In genomic region chr1:116826818-116827606, GRCh38 we compare ENCODE assay signal across 9 cellular contexts.
A peak's percentile ranks its signal among the peaks of the same experiment; 100 is the strongest.
DNase-seq lines count a peak whose midpoint lies in the region; ATAC-seq and TF ChIP-seq lines count a peak whose summit lies in the region.
"Had no signal": no experiment of that assay in that cellular context is flagged by ENCODE, and none has a peak within 500 bp of the region (broad histone marks: within the 10 kb centered on the region; RNA-seq: fewer than 3 reads in every experiment).

No MANE protein-coding gene starts in this region.

- no peaks in the 10 kb centered on the region for H3K9me3 ChIP-seq in thyroid gland

- H3K36me3 Mint-ChIP-seq in activated T-helper 1 cell treated with anti-CD3 and anti-CD28 coated beads, Interleukin-12 subunit alpha, Interleukin-12 subunit beta, Interleukin-2, Interleukin-4 antibody, amounts not matched to agents 30 ng/mL and 10 ng/mL and 1 ng/mL, durations not matched to agents 14 hours and 24 hours and 36 hours (ENCODE audit: low read depth), result peaks cover 11% of the 10 kb centered on the region
- H3K36me3 Mint-ChIP-seq in natural killer cell treated with Interleukin-12 subunit alpha and Interleukin-12 subunit beta and Interleukin-15 and Interleukin-18, amount 100 ng/mL, for 72 hours, result peaks cover 6% of the 10 kb centered on the region

- H3K4me3 ChIP-seq in thyroid gland (replicated peaks in 1 of 3), result no peak overlapping the region

- H3K27ac Mint-ChIP-seq in activated T-helper 1 cell treated with anti-CD3 and anti-CD28 coated beads, Interleukin-12 subunit alpha, Interleukin-12 subunit beta, Interleukin-2, Interleukin-4 antibody, amounts not matched to agents 30 ng/mL and 10 ng/mL and 1 ng/mL, durations not matched to agents 14 hours and 24 hours and 36 hours, result peak overlapping the region; percentile 95
- peak overlapping the region; percentile 91 to 94 for H3K27ac Mint-ChIP-seq in natural killer cell treated with Interleukin-12 subunit alpha and Interleukin-12 subunit beta and Interleukin-15 and Interleukin-18, amount 100 ng/mL, for 72 hours

- TF ChIP-seq POLR2A in thyroid gland (IDR thresholded peaks at IDR 0.05), result no peak

- peak; percentile 39 for DNase-seq in DMS153 (lab: John Stamatoyannopoulos, UW)
- no peak for DNase-seq in DMS153 treated with DMSO at 0.1 percent for 48 hours (lab: John Stamatoyannopoulos, UW; ENCODE audit: unreplicated experiment)
- peak; percentile 5 for DNase-seq in NCI-H510A treated with DMSO at 0.1 percent for 48 hours (lab: John Stamatoyannopoulos, UW)
- peak; percentile 75 for DNase-seq in activated T-helper 1 cell treated with anti-CD3 and anti-CD28 coated beads, Interleukin-12 subunit alpha, Interleukin-12 subunit beta, Interleukin-2, Interleukin-4 antibody, amounts not matched to agents 30 ng/mL and 10 ng/mL and 1 ng/mL, durations not matched to agents 14 hours and 24 hours and 36 hours (ENCODE audit: low spot score)
- DNase-seq in natural killer cell treated with Interleukin-12 subunit alpha and Interleukin-12 subunit beta and Interleukin-15 and Interleukin-18, amount 100 ng/mL, for 72 hours (ENCODE audit: low spot score), result no peak
- no peak for DNase-seq in AG20443 (ENCODE audit: low spot score)
- no peak for DNase-seq in thyroid gland

- peak overlapping the region; percentile 70 for H3K4me3 Mint-ChIP-seq in activated T-helper 1 cell treated with anti-CD3 and anti-CD28 coated beads, Interleukin-12 subunit alpha, Interleukin-12 subunit beta, Interleukin-2, Interleukin-4 antibody, amounts not matched to agents 30 ng/mL and 10 ng/mL and 1 ng/mL, durations not matched to agents 14 hours and 24 hours and 36 hours
- peak overlapping the region; percentile 63 for H3K4me3 Mint-ChIP-seq in natural killer cell treated with Interleukin-12 subunit alpha and Interleukin-12 subunit beta and Interleukin-15 and Interleukin-18, amount 100 ng/mL, for 72 hours

- H3K9me3 Mint-ChIP-seq in activated T-helper 1 cell treated with anti-CD3 and anti-CD28 coated beads, Interleukin-12 subunit alpha, Interleukin-12 subunit beta, Interleukin-2, Interleukin-4 antibody, amounts not matched to agents 30 ng/mL and 10 ng/mL and 1 ng/mL, durations not matched to agents 14 hours and 24 hours and 36 hours, result peaks cover 11% of the 10 kb centered on the region
- peaks cover 3% of the 10 kb centered on the region for H3K9me3 Mint-ChIP-seq in natural killer cell treated with Interleukin-12 subunit alpha and Interleukin-12 subunit beta and Interleukin-15 and Interleukin-18, amount 100 ng/mL, for 72 hours

- no peak for TF ChIP-seq CTCF in thyroid gland (IDR thresholded peaks at IDR 0.05)

- H3K4me1 ChIP-seq in thyroid gland, result no peaks in the 10 kb centered on the region

- peak; percentile 83 for ATAC-seq in HG02943 (IDR thresholded peaks at IDR 0.05; ENCODE audit: low read depth, unreplicated experiment)
- peak; percentile 92 to 93 for ATAC-seq in natural killer cell treated with Interleukin-12 subunit alpha and Interleukin-12 subunit beta and Interleukin-15 and Interleukin-18, amount 100 ng/mL, for 72 hours

- peaks cover 74% of the 10 kb centered on the region for H3K4me1 Mint-ChIP-seq in activated T-helper 1 cell treated with anti-CD3 and anti-CD28 coated beads, Interleukin-12 subunit alpha, Interleukin-12 subunit beta, Interleukin-2, Interleukin-4 antibody, amounts not matched to agents 30 ng/mL and 10 ng/mL and 1 ng/mL, durations not matched to agents 14 hours and 24 hours and 36 hours (ENCODE audit: low read depth)
- H3K4me1 Mint-ChIP-seq in natural killer cell treated with Interleukin-12 subunit alpha and Interleukin-12 subunit beta and Interleukin-15 and Interleukin-18, amount 100 ng/mL, for 72 hours (ENCODE audit: low read depth in 2 of 2), result peaks cover 22 to 31% of the 10 kb centered on the region in 2 donors

- intact Hi-C loops in activated T-helper 1 cell treated with anti-CD3 and anti-CD28 coated beads, Interleukin-12 subunit alpha, Interleukin-12 subunit beta, Interleukin-2, Interleukin-4 antibody, amounts not matched to agents 30 ng/mL and 10 ng/mL and 1 ng/mL, durations not matched to agents 14 hours and 24 hours and 36 hours (cut with micrococcal nuclease), result loop anchor here (1.0 to 5.0 kb wide), 18 partner anchors 10 to 450 kb away; partner anchors contain the start of genes CD101, CD2 and TTF2
- intact Hi-C loops in thyroid gland (cut with DNase I), result no loop called here

- H3K36me3 ChIP-seq in thyroid gland, result no peaks in the 10 kb centered on the region

- no peaks in the 10 kb centered on the region for H3K27me3 ChIP-seq in thyroid gland

- WGBS in thyroid gland, 2 donors, result 67 to 76% methylated on average over 9 of the region's 9 CpGs

- H3K27me3 Mint-ChIP-seq in activated T-helper 1 cell treated with anti-CD3 and anti-CD28 coated beads, Interleukin-12 subunit alpha, Interleukin-12 subunit beta, Interleukin-2, Interleukin-4 antibody, amounts not matched to agents 30 ng/mL and 10 ng/mL and 1 ng/mL, durations not matched to agents 14 hours and 24 hours and 36 hours (ENCODE audit: insufficient read depth), result no peaks in the 10 kb centered on the region
- H3K27me3 Mint-ChIP-seq in natural killer cell treated with Interleukin-12 subunit alpha and Interleukin-12 subunit beta and Interleukin-15 and Interleukin-18, amount 100 ng/mL, for 72 hours, result no peaks in the 10 kb centered on the region

- H3K27ac ChIP-seq in thyroid gland, result no peak overlapping the region
- H3K27ac ChIP-seq: 22Rv1 had no signal

Comparison
In these comparisons a context has a peak if more than half of its experiments do, and no peak if none do; other contexts are left out.
1. DNase-seq: peak in DMS153 (single experiment), NCI-H510A treated with DMSO at 0.1 percent for 48 hours (single experiment) and activated T-helper 1 cell treated with anti-CD3 and anti-CD28 coated beads, Interleukin-12 subunit alpha, Interleukin-12 subunit beta, Interleukin-2, Interleukin-4 antibody, amounts not matched to agents 30 ng/mL and 10 ng/mL and 1 ng/mL, durations not matched to agents 14 hours and 24 hours and 36 hours (single experiment); none in DMS153 treated with DMSO at 0.1 percent for 48 hours (single experiment), natural killer cell treated with Interleukin-12 subunit alpha and Interleukin-12 subunit beta and Interleukin-15 and Interleukin-18, amount 100 ng/mL, for 72 hours (single experiment), AG20443 (single experiment) and thyroid gland (0 of 2).